Comparison of ENCODE assay signal across 23 cellular contexts in genomic region chr11:123924027-123924426, GRCh38. TPM values are rescaled to one million over a fixed set of nuclear protein-coding genes. Genes with fewer than 3 reads are reported as not detected.
DNase-seq lines count a peak whose midpoint lies in the region; ATAC-seq lines count a peak whose summit lies in the region.
"Had no signal": no experiment of that assay in that cellular context is flagged by ENCODE, and none has a peak within 500 bp of the region (broad histone marks: within the 10 kb centered on the region; RNA-seq: fewer than 3 reads in every experiment).

No MANE protein-coding gene starts in this region.

- H3K27ac Mint-ChIP-seq in stimulated activated effector memory CD8-positive, alpha-beta T cell treated with anti-CD3 and anti-CD28 coated beads, Interleukin-12 subunit alpha, Interleukin-12 subunit beta, amount 100 ng/mL, for 72 hours, result no peak overlapping the region
- H3K27ac Mint-ChIP-seq: CD8-positive, alpha-beta T cell had no signal

- peaks cover 6% of the 10 kb centered on the region for H3K9me3 Mint-ChIP-seq in stimulated activated effector memory CD8-positive, alpha-beta T cell treated with anti-CD3 and anti-CD28 coated beads, Interleukin-12 subunit alpha, Interleukin-12 subunit beta, amount 100 ng/mL, for 72 hours
- H3K9me3 Mint-ChIP-seq: CD8-positive, alpha-beta T cell had no signal

- no peaks in the 10 kb centered on the region for H3K4me1 Mint-ChIP-seq in stimulated activated effector memory CD8-positive, alpha-beta T cell treated with anti-CD3 and anti-CD28 coated beads, Interleukin-12 subunit alpha, Interleukin-12 subunit beta, amount 100 ng/mL, for 72 hours

- ATAC-seq in GM18511 (IDR thresholded peaks at IDR 0.05; ENCODE audit: unreplicated experiment) (peak; percentile 56), GM21576 (IDR thresholded peaks at IDR 0.05; ENCODE audit: unreplicated experiment) (peak; percentile 56), GM18498 (IDR thresholded peaks at IDR 0.05; ENCODE audit: unreplicated experiment) (no peak)
- ATAC-seq in stimulated activated effector memory CD8-positive, alpha-beta T cell treated with anti-CD3 and anti-CD28 coated beads, Interleukin-12 subunit alpha, Interleukin-12 subunit beta, amount 100 ng/mL, for 72 hours, result no peak
- ATAC-seq: CD8-positive, alpha-beta T cell; SK-N-SH treated with all-trans-retinoic acid at 6 μM for 48 hours had no signal

- peak; percentile 71 for DNase-seq in NCI-H526 treated with DMSO at 0.1 percent for 48 hours (lab: John Stamatoyannopoulos, UW)
- peak; percentile 38 for DNase-seq in myocyte (ENCODE audit: low read depth)
- no peak for DNase-seq in stimulated activated effector memory CD8-positive, alpha-beta T cell treated with anti-CD3 and anti-CD28 coated beads, Interleukin-12 subunit alpha, Interleukin-12 subunit beta, amount 100 ng/mL, for 72 hours (ENCODE audit: low spot score in 2 of 2)
- DNase-seq in ecto neural progenitor cell (ENCODE audit: low spot score), result no peak
- DNase-seq: AML-193; C1 segment of cervical spinal cord; Calu3; CD8-positive, alpha-beta T cell; DMS53; H7; Kasumi-1; MG63; NCI-H1048; NCI-H1417 treated with DMSO at 0.1 percent for 48 hours; NCI-H187; NCI-H446 treated with DMSO at 0.1 percent for 48 hours; NK-92 treated with Interleukin-12 subunit alpha and Interleukin-12 subunit beta, amount 100 ng/mL, for 24 hours had no signal

- H3K36me3 Mint-ChIP-seq in stimulated activated effector memory CD8-positive, alpha-beta T cell treated with anti-CD3 and anti-CD28 coated beads, Interleukin-12 subunit alpha, Interleukin-12 subunit beta, amount 100 ng/mL, for 72 hours, result no peaks in the 10 kb centered on the region
- H3K36me3 Mint-ChIP-seq: CD8-positive, alpha-beta T cell had no signal

- H3K4me3 Mint-ChIP-seq in stimulated activated effector memory CD8-positive, alpha-beta T cell treated with anti-CD3 and anti-CD28 coated beads, Interleukin-12 subunit alpha, Interleukin-12 subunit beta, amount 100 ng/mL, for 72 hours, result no peak overlapping the region
- H3K4me3 Mint-ChIP-seq: CD8-positive, alpha-beta T cell had no signal

RNA-seq across cellular contexts. Expression of gene OR4D5, which starts 15.4 kb away (rescaled TPM):
- not detected in 2 replicates for total RNA-seq in myocyte
- not detected for polyA plus RNA-seq in myocyte (2012)
- total RNA-seq: A172; Calu3; CD8-positive, alpha-beta T cell; H7 had no signal
- polyA plus RNA-seq: AG04450 had no signal

RNA-seq across cellular contexts. Expression of gene OR6T1, which starts 19.6 kb away (rescaled TPM):
- total RNA-seq in myocyte, result not detected in 2 replicates
- not detected for polyA plus RNA-seq in myocyte (2012)
- total RNA-seq: A172; Calu3; CD8-positive, alpha-beta T cell; H7 had no signal
- polyA plus RNA-seq: AG04450 had no signal

RNA-seq across cellular contexts. Expression of gene OR8D4, which starts 22.1 kb away (rescaled TPM):
- total RNA-seq in myocyte, result not detected in 2 replicates
- not detected for polyA plus RNA-seq in myocyte (2012)
- total RNA-seq: A172; Calu3; CD8-positive, alpha-beta T cell; H7 had no signal
- polyA plus RNA-seq: AG04450 had no signal

RNA-seq across cellular contexts. Expression of gene TMEM225, which starts 38.6 kb away (rescaled TPM):
- total RNA-seq in myocyte, result not detected in 2 replicates
- polyA plus RNA-seq in myocyte (2012), result not detected
- total RNA-seq: A172; Calu3; CD8-positive, alpha-beta T cell; H7 had no signal
- polyA plus RNA-seq: AG04450 had no signal

RNA-seq across cellular contexts. Expression of gene OR10S1, which starts 53.6 kb away (rescaled TPM):
- not detected in 2 replicates for total RNA-seq in myocyte
- not detected for polyA plus RNA-seq in myocyte (2012)
- total RNA-seq: A172; Calu3; CD8-positive, alpha-beta T cell; H7 had no signal
- polyA plus RNA-seq: AG04450 had no signal

Comparison
In these comparisons a context has a peak if more than half of its experiments do, and no peak if none do; other contexts are left out.
1. ATAC-seq: peak in GM18511 (single experiment) and GM21576 (single experiment); none in GM18498 (single experiment) and stimulated activated effector memory CD8-positive, alpha-beta T cell treated with anti-CD3 and anti-CD28 coated beads, Interleukin-12 subunit alpha, Interleukin-12 subunit beta, amount 100 ng/mL, for 72 hours (single experiment).
2. DNase-seq: peak in NCI-H526 treated with DMSO at 0.1 percent for 48 hours (single experiment) and myocyte (single experiment); none in stimulated activated effector memory CD8-positive, alpha-beta T cell treated with anti-CD3 and anti-CD28 coated beads, Interleukin-12 subunit alpha, Interleukin-12 subunit beta, amount 100 ng/mL, for 72 hours (0 of 2) and ecto neural progenitor cell (single experiment).